ENCODE assay signal across 24 cellular contexts in genomic region chr2:105126353-105126752, GRCh38.
A peak's percentile ranks its signal among the peaks of the same experiment; 100 is the strongest.
DNase-seq lines count a peak whose midpoint lies in the region; ATAC-seq, FAIRE-seq and TF ChIP-seq lines count a peak whose summit lies in the region.
"Had no signal": no experiment of that assay in that cellular context is flagged by ENCODE, and none has a peak within 500 bp of the region (broad histone marks: within the 10 kb centered on the region; RNA-seq: fewer than 3 reads in every experiment).

No MANE protein-coding gene starts in this region.

- no peak overlapping the region for H2BK5ac ChIP-seq in H1 (ENCODE audit: low read depth, low read length)

- H3K56ac ChIP-seq in H1 (replicated peaks; ENCODE audit: insufficient read length, low read depth, low read length): no peak overlapping the region

- H2AFZ ChIP-seq in H1 (ENCODE audit: low read length): no peak overlapping the region

- CTCF ChIA-PET in H1 (lab: Charles Lee; ENCODE audit: partially characterized antibody): interaction anchor here (1.0 to 4.1 kb wide), 13 partner anchors 8 to 176 kb away, joined by 3 to 46 read pairs (median 5); partner anchors contain the start of gene GPR45
- CTCF ChIA-PET in activated CD4-positive, alpha-beta memory T cell treated with anti-CD3 and anti-CD28 coated beads, Interleukin-2, amount 10 ng/mL, durations not matched to agents 7 days and 5 days (lab: Charles Lee): no interaction called here

- no peaks in the 10 kb centered on the region for H3K36me3 ChIP-seq in H1 (ENCODE audit: control insufficient read depth in 2 of 4, insufficient read depth in 4 of 4, low read length in 3 of 4)
- H3K36me3 ChIP-seq in upper lobe of right lung: no peaks in the 10 kb centered on the region
- H3K36me3 ChIP-seq: BE2C; BLaER1 treated with 17β-estradiol and CSF1 and Interleukin-3, amounts not matched to agents 10 nM and 100 nM had no signal

- H3K4me1 ChIP-seq in H1 (replicated peaks in 1 of 4; ENCODE audit: control insufficient read depth in 3 of 4, insufficient read depth in 4 of 4, low read length in 3 of 4): peaks cover 0 to 6% (median 2%) of the 10 kb centered on the region in 4 experiments; a peak in 2 of 7 replicates
- no peaks in the 10 kb centered on the region for H3K4me1 ChIP-seq in upper lobe of right lung
- H3K4me1 ChIP-seq: BE2C had no signal

- H2BK12ac ChIP-seq in H1 (ENCODE audit: low read depth, low read length): no peak overlapping the region

- 90% methylated on average over 5 of the region's 5 CpGs; no CpG with 5 or more reads in 1 of the 2 experiments for WGBS in H1 (ENCODE audit: extremely low coverage in 1 of 2, insufficient coverage in 1 of 2, insufficient read length in 1 of 2, insufficient replicate concordance in 2 of 2, low coverage in 1 of 2, low lambda C conversion rate in 2 of 2, missing lambda C conversion rate in 1 of 2), 2 experiments

- no peak overlapping the region for H3K4ac ChIP-seq in H1 (replicated peaks; ENCODE audit: insufficient read length, low read depth, low read length)

- 0 out of 2 replicates have a peak overlapping the region, but pooled peaks have one; percentile 12 for H2BK15ac ChIP-seq in H1 (ENCODE audit: low read length)

- no peak for TF ChIP-seq RAD21 in H1 (IDR thresholded peaks at IDR 0.05 in 1 of 2, conservative IDR thresholded peaks at IDR 0.05 in 1 of 2; ENCODE audit: low read depth in 2 of 2, low read length in 2 of 2)

- TF ChIP-seq EP300 in H1 (IDR thresholded peaks at IDR 0.05; ENCODE audit: borderline replicate concordance in 1 of 2, low read depth in 2 of 2, low read length in 2 of 2): no peak

- no peaks in the 10 kb centered on the region for H4K20me1 ChIP-seq in H1 (replicated peaks in 1 of 2; ENCODE audit: control insufficient read depth in 1 of 2, insufficient read depth in 2 of 2, low read length in 2 of 2)
- H4K20me1 ChIP-seq: BLaER1 treated with 17β-estradiol and CSF1 and Interleukin-3, amounts not matched to agents 10 nM and 100 nM had no signal

- H3K9me3 ChIP-seq in H1 (ENCODE audit: insufficient read depth in 2 of 2, low read depth in 1 of 2, low read length in 1 of 2): peaks cover 0 to 2% of the 10 kb centered on the region in 2 experiments; a peak in 1 of 4 replicates
- no peaks in the 10 kb centered on the region for H3K9me3 ChIP-seq in upper lobe of right lung
- H3K9me3 ChIP-seq: BE2C had no signal

- no peak overlapping the region for H2BK120ac ChIP-seq in H1 (replicated peaks; ENCODE audit: low read depth, low read length)

- no peak overlapping the region for H3K27ac ChIP-seq in H1 (ENCODE audit: low read depth, low read length)
- no peak overlapping the region for H3K27ac ChIP-seq in upper lobe of right lung
- H3K27ac ChIP-seq: 22Rv1; BLaER1 treated with 17β-estradiol and CSF1 and Interleukin-3, amounts not matched to agents 10 nM and 100 nM had no signal

- H3K18ac ChIP-seq in H1 (ENCODE audit: extremely low read depth, low read length): no peak overlapping the region

- H3K4me3 Mint-ChIP-seq in activated CD4-positive, alpha-beta memory T cell treated with anti-CD3 and anti-CD28 coated beads, Interleukin-2, amount 10 ng/mL, durations not matched to agents 7 days and 5 days: no peak overlapping the region
- H3K4me3 Mint-ChIP-seq: CD14-positive monocyte; CD4-positive, alpha-beta T cell; CD8-positive, alpha-beta memory T cell had no signal

- no peaks in the 10 kb centered on the region; the same call in 1 of the 2 replicates for H3K79me1 ChIP-seq in H1 (ENCODE audit: low read depth, low read length)

- no peak for TF ChIP-seq POLR2A in H1 (IDR thresholded peaks at IDR 0.05; ENCODE audit: control extremely low read depth in 1 of 2, low read depth in 2 of 2, low read length in 2 of 2)

- H4K8ac ChIP-seq in H1 (ENCODE audit: extremely low read depth, insufficient read depth, low read length): no peak overlapping the region

- H2AK5ac ChIP-seq in H1 (ENCODE audit: low read depth, low read length): no peak overlapping the region

- peaks cover 2% of the 10 kb centered on the region for H3K27me3 Mint-ChIP-seq in activated CD4-positive, alpha-beta memory T cell treated with anti-CD3 and anti-CD28 coated beads, Interleukin-2, amount 10 ng/mL, durations not matched to agents 7 days and 5 days

- intact Hi-C loops in upper lobe of right lung (cut with DNase I): no loop called here

- POLR2A ChIA-PET in H1 (lab: Charles Lee; ENCODE audit: partially characterized antibody): no interaction called here
- POLR2A ChIA-PET in activated CD4-positive, alpha-beta memory T cell treated with anti-CD3 and anti-CD28 coated beads, Interleukin-2, amount 10 ng/mL, durations not matched to agents 7 days and 5 days (lab: Charles Lee): no interaction called here

- no peak overlapping the region for H3K14ac ChIP-seq in H1 (ENCODE audit: insufficient read length)

- H4K91ac ChIP-seq in H1 (replicated peaks; ENCODE audit: insufficient read length, low read length): no peak overlapping the region

- no peaks in the 10 kb centered on the region for H3K36me3 Mint-ChIP-seq in activated CD4-positive, alpha-beta memory T cell treated with anti-CD3 and anti-CD28 coated beads, Interleukin-2, amount 10 ng/mL, durations not matched to agents 7 days and 5 days (ENCODE audit: low read depth)
- H3K36me3 Mint-ChIP-seq: CD14-positive monocyte had no signal

- no peak overlapping the region for H4K5ac ChIP-seq in H1 (ENCODE audit: insufficient read length, low read depth, low read length)

- no peak overlapping the region for H3K23ac ChIP-seq in H1 (ENCODE audit: insufficient read length)

- peak; percentile 49 for DNase-seq in Ammon's horn (ENCODE audit: low spot score)
- no peak for DNase-seq in H1 (ENCODE audit: low read depth in 1 of 2, low spot score in 2 of 2)
- peak; percentile 50 for DNase-seq in medulla oblongata (ENCODE audit: extremely low spot score)
- peak; percentile 82 for DNase-seq in pons (ENCODE audit: low spot score)
- no peak for DNase-seq in upper lobe of right lung
- DNase-seq in activated CD4-positive, alpha-beta memory T cell treated with anti-CD3 and anti-CD28 coated beads, Interleukin-2, amount 10 ng/mL, durations not matched to agents 7 days and 5 days: no peak
- DNase-seq in activated gamma-delta T cell treated with Interleukin-2 at 50 U/mL for 16 hours: no peak
- DNase-seq: BE2C; CD4-positive, alpha-beta T cell; CD8-positive, alpha-beta memory T cell; DMS 273 treated with DMSO at 0.1 percent for 48 hours; DMS79; EL; GDM1; GOT3; HCEC 1CT had no signal

- no peaks in the 10 kb centered on the region for H3K79me2 ChIP-seq in H1 (ENCODE audit: control insufficient read depth in 1 of 2, insufficient read depth in 2 of 2, low read length in 2 of 2)

- H3K9ac ChIP-seq in H1 (replicated peaks in 1 of 4; ENCODE audit: extremely low read depth in 1 of 4, low read depth in 3 of 4, low read length in 3 of 4): no peak overlapping the region
- H3K9ac ChIP-seq: BLaER1 treated with 17β-estradiol and CSF1 and Interleukin-3, amounts not matched to agents 10 nM and 100 nM had no signal

- H3K27me3 ChIP-seq in H1 (replicated peaks in 1 of 4; ENCODE audit: control insufficient read depth in 3 of 4, extremely low read depth in 1 of 4, insufficient read depth in 3 of 4, low read length in 3 of 4): no peaks in the 10 kb centered on the region
- H3K27me3 ChIP-seq in upper lobe of right lung: no peaks in the 10 kb centered on the region
- H3K27me3 ChIP-seq: BE2C; BLaER1 treated with 17β-estradiol and CSF1 and Interleukin-3, amounts not matched to agents 10 nM and 100 nM had no signal

- H3K23me2 ChIP-seq in H1 (ENCODE audit: low read depth, low read length): no peaks in the 10 kb centered on the region; the same call in 1 of the 2 replicates

- no peak overlapping the region for H3K4me3 ChIP-seq in H1 (ENCODE audit: extremely low read depth in 1 of 4, insufficient read depth in 2 of 4, low read depth in 3 of 4, low read length in 4 of 4)
- H3K4me3 ChIP-seq in upper lobe of right lung: no peak overlapping the region
- H3K4me3 ChIP-seq: BLaER1 treated with 17β-estradiol and CSF1 and Interleukin-3, amounts not matched to agents 10 nM and 100 nM; GM12878 had no signal

- no peak overlapping the region for H2BK20ac ChIP-seq in H1 (ENCODE audit: low read length)

- no peaks in the 10 kb centered on the region for H3K9me3 Mint-ChIP-seq in activated CD4-positive, alpha-beta memory T cell treated with anti-CD3 and anti-CD28 coated beads, Interleukin-2, amount 10 ng/mL, durations not matched to agents 7 days and 5 days
- H3K9me3 Mint-ChIP-seq: CD4-positive, alpha-beta T cell had no signal

- no peaks in the 10 kb centered on the region for H3K4me1 Mint-ChIP-seq in activated CD4-positive, alpha-beta memory T cell treated with anti-CD3 and anti-CD28 coated beads, Interleukin-2, amount 10 ng/mL, durations not matched to agents 7 days and 5 days
- H3K4me1 Mint-ChIP-seq: CD8-positive, alpha-beta memory T cell had no signal

- 0 out of 4 replicates have a peak overlapping the region, but pooled peaks of 1 of the 2 experiments have one; percentile 46 for H3K4me2 ChIP-seq in H1 (ENCODE audit: insufficient read depth in 1 of 2, low read depth in 2 of 2, low read length in 2 of 2)
- H3K4me2 ChIP-seq: BLaER1 treated with 17β-estradiol and CSF1 and Interleukin-3, amounts not matched to agents 10 nM and 100 nM had no signal

- ATAC-seq in upper lobe of right lung: no peak
- ATAC-seq in GM21528 (IDR thresholded peaks at IDR 0.05; ENCODE audit: low FRiP score, unreplicated experiment): no peak
- ATAC-seq: GM12878 had no signal

- TF ChIP-seq CTCF in H1 (IDR thresholded peaks at IDR 0.05; ENCODE audit: control extremely low read depth in 1 of 3, insufficient read depth in 1 of 3, low read depth in 1 of 3, low read length in 3 of 3) (no peak), upper lobe of right lung (IDR thresholded peaks at IDR 0.05) (no peak)

- no peak for FAIRE-seq in H1 (lab: Jason Lieb, UNC)
- FAIRE-seq: A204.1, D721Med, GM19239 had no signal

- H3K27ac Mint-ChIP-seq in activated CD4-positive, alpha-beta memory T cell treated with anti-CD3 and anti-CD28 coated beads, Interleukin-2, amount 10 ng/mL, durations not matched to agents 7 days and 5 days: no peak overlapping the region
- H3K27ac Mint-ChIP-seq: CD14-positive monocyte; CD4-positive, alpha-beta T cell had no signal

TF ChIP-seq in H1, 55 proteins besides CTCF, POLR2A, EP300 and RAD21 (continues in another document):
- TF ChIP-seq ATF3 (IDR thresholded peaks at IDR 0.05; ENCODE audit: insufficient read depth, low read depth, low read length): no peak
- TF ChIP-seq KDM1A (IDR thresholded peaks at IDR 0.05; ENCODE audit: borderline replicate concordance, low read length): no peak
- no peak for TF ChIP-seq TBP (IDR thresholded peaks at IDR 0.05; ENCODE audit: low read depth, low read length)
- TF ChIP-seq MAX (IDR thresholded peaks at IDR 0.05): no peak
- no peak for TF ChIP-seq POU5F1 (IDR thresholded peaks at IDR 0.05; ENCODE audit: low read depth, low read length)
- TF ChIP-seq NRF1 (IDR thresholded peaks at IDR 0.05; ENCODE audit: low read depth, low read length): no peak

Comparison
In these comparisons a context has a peak if more than half of its experiments do, and no peak if none do; other contexts are left out.
1. DNase-seq: peak in Ammon's horn (single experiment), medulla oblongata (single experiment) and pons (single experiment); none in H1 (0 of 2), upper lobe of right lung (single experiment), activated CD4-positive, alpha-beta memory T cell treated with anti-CD3 and anti-CD28 coated beads, Interleukin-2, amount 10 ng/mL, durations not matched to agents 7 days and 5 days (single experiment) and activated gamma-delta T cell treated with Interleukin-2 at 50 U/mL for 16 hours (single experiment).